In genomic region chr3:129228891-129229585, GRCh38 we compare ENCODE assay signal across 8 cellular contexts. TPM values are rescaled to one million over a fixed set of nuclear protein-coding genes. Genes with fewer than 3 reads are reported as not detected.
A peak's percentile ranks its signal among the peaks of the same experiment; 100 is the strongest.
DNase-seq lines count a peak whose midpoint lies in the region; ATAC-seq and TF ChIP-seq lines count a peak whose summit lies in the region.

No MANE protein-coding gene starts in this region.

- H2AK5ac ChIP-seq in IMR-90 (ENCODE audit: low read depth, low read length) (peak overlapping the region; percentile 94), mesendoderm (ENCODE audit: low read length) (no peak overlapping the region)

- H4K5ac ChIP-seq in IMR-90 (ENCODE audit: low read depth, low read length): peak overlapping the region; percentile 61
- H4K5ac ChIP-seq in mesendoderm (ENCODE audit: low read length): peak overlapping the region; percentile 40

- POLR2A ChIA-PET in IMR-90 (lab: Charles Lee; ENCODE audit: unreplicated experiment): interaction anchor here (0.9 kb wide), 1 partner anchor 20 kb away, joined by 4 read pairs; the partner anchor contains the start of gene COPG1

- no peaks in the 10 kb centered on the region for H3K27me3 Mint-ChIP-seq in chondrocyte (ENCODE audit: low read depth)

- no peaks in the 10 kb centered on the region for H3K36me3 Mint-ChIP-seq in chondrocyte (ENCODE audit: low read depth)

- H3K79me1 ChIP-seq in IMR-90 (ENCODE audit: low read depth in 1 of 2, low read length in 2 of 2): peaks cover 0 to 18% of the 10 kb centered on the region in 2 experiments; a peak in 2 of 4 replicates
- H3K79me1 ChIP-seq in mesendoderm (ENCODE audit: low read length): no peaks in the 10 kb centered on the region

- TF ChIP-seq POLR2A in IMR-90 (IDR thresholded peaks at IDR 0.05; ENCODE audit: low read depth, low read length): no peak

- 58% methylated on average over 6 of the region's 11 CpGs; no CpG with 5 or more reads in 1 of the 2 experiments for WGBS in IMR-90 (ENCODE audit: extremely low coverage in 2 of 2, insufficient read length in 1 of 2), 2 experiments
- WGBS in mesendoderm (ENCODE audit: extremely low coverage, insufficient coverage, low lambda C conversion rate): no CpG with 5 or more reads among the region's 11 CpGs

- peak overlapping the region; percentile 85 for H2BK120ac ChIP-seq in IMR-90 (ENCODE audit: low read depth, low read length)
- no peak overlapping the region for H2BK120ac ChIP-seq in mesendoderm (ENCODE audit: low read depth, low read length)

- no TSS peak for BruUV-seq in IMR-90 (replicated peaks; lab: Mats Ljungman, UMichigan)

- H4K91ac ChIP-seq in IMR-90 (ENCODE audit: insufficient read depth, low read depth, low read length): peak overlapping the region; percentile 71

- H3K9me3 ChIP-seq in BLaER1: no peaks in the 10 kb centered on the region
- H3K9me3 ChIP-seq in IMR-90 (ENCODE audit: control insufficient read depth, insufficient read depth, low read length): no peaks in the 10 kb centered on the region

- TF ChIP-seq RAD21 in IMR-90 (IDR thresholded peaks at IDR 0.05; ENCODE audit: low read length): no peak

- H3K4me1 Mint-ChIP-seq in chondrocyte (ENCODE audit: low read depth): peaks cover 47% of the 10 kb centered on the region

- H3K79me2 ChIP-seq in mesendoderm (ENCODE audit: control insufficient read depth, insufficient read depth, low read length): no peaks in the 10 kb centered on the region

- H3K4me3 ChIP-seq in BLaER1: no peak overlapping the region
- no peak overlapping the region for H3K4me3 ChIP-seq in IMR-90 (ENCODE audit: insufficient read depth, low read depth, low read length)
- H3K4me3 ChIP-seq in mesendoderm (ENCODE audit: low read length): no peak overlapping the region

- ATAC-seq in IMR-90 (ENCODE audit: low read depth) (peak; percentile 68), GM18873 (IDR thresholded peaks at IDR 0.05; ENCODE audit: low FRiP score, unreplicated experiment) (no peak), HG03442 (IDR thresholded peaks at IDR 0.05; ENCODE audit: unreplicated experiment) (no peak), GM18861 (IDR thresholded peaks at IDR 0.05; ENCODE audit: unreplicated experiment) (no peak)

- H3K27ac Mint-ChIP-seq in chondrocyte (ENCODE audit: unreplicated experiment): peak overlapping the region; percentile 79

- H2BK15ac ChIP-seq in IMR-90 (ENCODE audit: low read depth, low read length) (peak overlapping the region; percentile 60; the same call in 2 of the 3 replicates), mesendoderm (replicated peaks; ENCODE audit: low read depth) (no peak overlapping the region)

- H3K36me3 ChIP-seq in BLaER1 (no peaks in the 10 kb centered on the region), IMR-90 (ENCODE audit: control insufficient read depth, insufficient read depth, low read length) (no peaks in the 10 kb centered on the region), mesendoderm (ENCODE audit: control insufficient read depth, insufficient read depth, low read length) (no peaks in the 10 kb centered on the region)

- H2BK20ac ChIP-seq in IMR-90 (ENCODE audit: low read depth, low read length): peak overlapping the region; percentile 73

- H3K56ac ChIP-seq in IMR-90 (ENCODE audit: extremely low read depth, insufficient read depth, low read length) (no peak overlapping the region), mesendoderm (ENCODE audit: low read length) (peak overlapping the region; percentile 0)

- CTCF ChIA-PET in IMR-90 (lab: Yijun Ruan, JAX): interaction anchor here (1.0 kb wide), 1 partner anchor 17 kb away, joined by 3 read pairs; no protein-coding TSS in a partner anchor

- H3K4me2 ChIP-seq in BLaER1: peak overlapping the region; percentile 75
- no peak overlapping the region for H3K4me2 ChIP-seq in IMR-90 (ENCODE audit: low read depth, low read length)
- H3K4me2 ChIP-seq in mesendoderm (ENCODE audit: low read length): no peak overlapping the region

- no peak overlapping the region for H3K4me3 Mint-ChIP-seq in chondrocyte (ENCODE audit: unreplicated experiment)

- H3K23ac ChIP-seq in IMR-90 (ENCODE audit: low read depth, low read length) (peak overlapping the region; percentile 61), mesendoderm (ENCODE audit: low read length) (no peak overlapping the region)

- no peaks in the 10 kb centered on the region for H4K20me1 ChIP-seq in BLaER1
- no peaks in the 10 kb centered on the region for H4K20me1 ChIP-seq in IMR-90 (ENCODE audit: insufficient read depth, low read length)

- H3K9me3 Mint-ChIP-seq in chondrocyte (ENCODE audit: low read depth): no peaks in the 10 kb centered on the region

- no peak overlapping the region for H3K9ac ChIP-seq in BLaER1
- H3K9ac ChIP-seq in IMR-90 (ENCODE audit: low read depth, low read length): no peak overlapping the region
- no peak overlapping the region for H3K9ac ChIP-seq in mesendoderm (ENCODE audit: low read length)

- H3K4ac ChIP-seq in IMR-90 (ENCODE audit: low read depth, low read length): peak overlapping the region; percentile 90
- H3K4ac ChIP-seq in mesendoderm (ENCODE audit: low read depth, low read length): no peak overlapping the region

- peak overlapping the region; percentile 90 for H2AFZ ChIP-seq in IMR-90 (replicated peaks; ENCODE audit: low read length, poor library complexity)

- intact Hi-C loops in IMR-90 (cut with micrococcal nuclease): loop anchor here (5.0 kb wide), 1 partner anchor 47 kb away; the partner anchor contains the start of gene CNBP

- H3K27ac ChIP-seq in BLaER1 (peak overlapping the region; percentile 66), IMR-90 (ENCODE audit: insufficient read depth, low read length) (peak overlapping the region; percentile 62), mesendoderm (ENCODE audit: low read depth, low read length) (peak overlapping the region; percentile 10)

- H3K18ac ChIP-seq in IMR-90 (ENCODE audit: low read depth, low read length) (peak overlapping the region; percentile 39), mesendoderm (ENCODE audit: low read length) (peak overlapping the region; percentile 13)

- H3K27me3 ChIP-seq in BLaER1 (no peaks in the 10 kb centered on the region), IMR-90 (ENCODE audit: control insufficient read depth, insufficient read depth, low read length) (no peaks in the 10 kb centered on the region), mesendoderm (ENCODE audit: insufficient read depth, low read length, poor library complexity) (no peaks in the 10 kb centered on the region)

- H3K4me1 ChIP-seq in BLaER1 (peaks cover 64% of the 10 kb centered on the region), IMR-90 (ENCODE audit: control insufficient read depth, insufficient read depth, low read length) (peaks cover 20% of the 10 kb centered on the region), mesendoderm (ENCODE audit: control insufficient read depth, low read depth, low read length) (no peaks in the 10 kb centered on the region)

- peak overlapping the region; percentile 67 for H3K14ac ChIP-seq in IMR-90 (replicated peaks; ENCODE audit: low read depth, low read length)

- H3K9me1 ChIP-seq in IMR-90 (ENCODE audit: insufficient read depth, low read length): peaks cover 26% of the 10 kb centered on the region

- dilution Hi-C loops in IMR-90 (cut with HindIII; ENCODE audit: low sequenced_read_pairs, unreplicated experiment): no loop called here

- in situ Hi-C loops in IMR-90 (cut with MboI; ENCODE audit: low sequenced_read_pairs): no loop called here

- DNase-seq in IMR-90 (peak; percentile 88), chondrocyte (ENCODE audit: low spot score) (no peak), mesendoderm (peak; percentile 69)
- DNase-seq in stimulated activated CD4-positive, alpha-beta T cell treated with anti-CD3 and anti-CD28 coated beads, Interleukin-2, amount 100 ng/mL, for 48 hours: no peak

- peak overlapping the region; percentile 65 for H2BK5ac ChIP-seq in IMR-90 (ENCODE audit: low read depth, low read length, poor library complexity, severe bottlenecking)
- no peak overlapping the region for H2BK5ac ChIP-seq in mesendoderm (ENCODE audit: low read length)

- H4K8ac ChIP-seq in IMR-90 (ENCODE audit: low read depth in 2 of 2, low read length in 2 of 2): peak overlapping the region; percentile 66 to 85
- H4K8ac ChIP-seq in mesendoderm (ENCODE audit: low read depth, low read length): peak overlapping the region; percentile 58

- TF ChIP-seq CTCF in IMR-90 (conservative IDR thresholded peaks at IDR 0.05; ENCODE audit: low read depth, low read length) (0 out of 2 replicates have a peak, but pooled peaks have one; percentile 2), chondrocyte (IDR thresholded peaks at IDR 0.05) (peak; percentile 21)

- H2AK9ac ChIP-seq in IMR-90 (replicated peaks; ENCODE audit: low read depth, low read length, poor library complexity): peak overlapping the region; percentile 47

TF ChIP-seq in IMR-90, 13 proteins besides CTCF, POLR2A, EP300 and RAD21 (continues in another document):
- TF ChIP-seq CEBPB (IDR thresholded peaks at IDR 0.05; ENCODE audit: low read depth, low read length) (no peak), SMC3 (IDR thresholded peaks at IDR 0.05; ENCODE audit: low read depth, low read length) (no peak), MAFK (IDR thresholded peaks at IDR 0.05; ENCODE audit: low read depth, low read length) (peak; percentile 51; the same call in 1 of the 2 replicates), FOS (IDR thresholded peaks at IDR 0.05; ENCODE audit: low read depth, low read length) (peak; percentile 41; the same call in 1 of the 2 replicates)

RNA-seq across cellular contexts. Expression of gene COPG1, which starts 20.4 kb away (rescaled TPM):
- total RNA-seq in IMR-90 (2012; rRNA removed) (440 and 446 TPM in 2 replicates), chondrocyte (269 to 342 TPM (median 276 TPM) in 3 replicates)
- 179 and 203 TPM in 2 replicates for polyA plus RNA-seq in IMR-90 (2012; rRNA removed)
- polyA plus RNA-seq in IMR-90 (2012; cell fraction: cytosol; rRNA removed): 129 and 134 TPM in 2 replicates
- polyA plus RNA-seq in IMR-90 (2012; cell fraction: nucleus; rRNA removed; ENCODE audit: low replicate concordance): 177 and 240 TPM in 2 replicates
- 44.8 TPM for polyA plus RNA-seq in mesendoderm (2013, experiment 1 of 2)
- polyA plus RNA-seq in mesendoderm (2013, experiment 2 of 2): 44.9 TPM

RNA-seq across cellular contexts. Expression of gene CNBP, which starts 45.3 kb away (rescaled TPM):
- total RNA-seq in IMR-90 (2012; rRNA removed): 223 and 266 TPM in 2 replicates
- polyA plus RNA-seq in IMR-90 (2012; rRNA removed): 186 and 217 TPM in 2 replicates
- polyA plus RNA-seq in IMR-90 (2012; cell fraction: cytosol; rRNA removed): 130 and 232 TPM in 2 replicates
- polyA plus RNA-seq in IMR-90 (2012; cell fraction: nucleus; rRNA removed; ENCODE audit: low replicate concordance): 35.9 and 97.3 TPM in 2 replicates
- total RNA-seq in chondrocyte: 130 to 158 TPM (median 138 TPM) in 3 replicates
- polyA plus RNA-seq in mesendoderm (2013, experiment 1 of 2): 358 TPM
- polyA plus RNA-seq in mesendoderm (2013, experiment 2 of 2): 356 TPM

RNA-seq across cellular contexts. Expression of gene HMCES, which starts 49.6 kb away (rescaled TPM):
- 25.8 and 26.0 TPM in 2 replicates for total RNA-seq in IMR-90 (2012; rRNA removed)
- 25.9 and 30.5 TPM in 2 replicates for polyA plus RNA-seq in IMR-90 (2012; rRNA removed)
- 16.8 and 25.4 TPM in 2 replicates for polyA plus RNA-seq in IMR-90 (2012; cell fraction: cytosol; rRNA removed)
- 11.2 and 17.5 TPM in 2 replicates for polyA plus RNA-seq in IMR-90 (2012; cell fraction: nucleus; rRNA removed; ENCODE audit: low replicate concordance)
- 21.6 to 25.9 TPM (median 22.7 TPM) in 3 replicates for total RNA-seq in chondrocyte
- polyA plus RNA-seq in mesendoderm (2013, experiment 1 of 2): 25.1 TPM
- polyA plus RNA-seq in mesendoderm (2013, experiment 2 of 2): 25.3 TPM

Comparison
In these comparisons a context has a peak if more than half of its experiments do, and no peak if none do; other contexts are left out.
1. H3K27ac ChIP-seq: peak in every context shown above with its lines; median percentile 66 in BLaER1; 62 in IMR-90; 10 in mesendoderm.
2. DNase-seq: peak in IMR-90 (single experiment) and mesendoderm (single experiment); none in chondrocyte (single experiment) and stimulated activated CD4-positive, alpha-beta T cell treated with anti-CD3 and anti-CD28 coated beads, Interleukin-2, amount 100 ng/mL, for 48 hours (0 of 2).